Comparison of ENCODE assay signal across 7 cellular contexts in the genomic region with DNA sequence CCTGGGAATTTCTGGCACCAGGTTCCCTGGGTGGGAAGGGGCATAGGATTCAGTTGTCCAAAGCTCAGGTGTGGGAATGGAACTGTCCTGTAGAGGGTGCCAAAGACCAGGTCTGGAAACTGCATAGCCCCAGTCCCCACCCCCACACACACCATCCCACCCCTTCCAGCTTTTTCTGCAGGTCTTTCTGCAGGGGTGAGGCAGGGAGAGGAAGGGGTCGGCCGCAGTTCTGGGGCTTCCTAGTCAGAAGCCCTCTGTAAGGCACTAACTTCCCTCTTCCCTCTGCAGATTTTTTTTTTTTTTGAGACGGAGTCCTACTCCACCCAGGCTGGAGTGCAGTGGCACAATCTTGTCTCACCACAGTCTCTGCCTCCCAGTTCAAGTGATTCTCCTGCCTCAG.
DNase-seq lines count a peak whose midpoint lies in the region; ATAC-seq, FAIRE-seq and TF ChIP-seq lines count a peak whose summit lies in the region.
"Not testable (repeated sequence)": the region's sequence is repeated elsewhere in the genome, so short reads cannot be mapped to it uniquely, and the experiment has no call there.

No MANE protein-coding gene starts in this region.

- not testable (repeated sequence) for H3K79me2 ChIP-seq in HCT116 (ENCODE audit: insufficient read depth, low read length); GM12878 (ENCODE audit: control insufficient read depth, insufficient read depth, low read length)

- H3K36me3 ChIP-seq in HCT116 (ENCODE audit: control insufficient read depth in 1 of 2, insufficient read depth in 2 of 2, low read length in 2 of 2); GM12878 (ENCODE audit: control insufficient read depth in 2 of 2, insufficient read depth in 2 of 2, low read length in 1 of 2); left ventricle myocardium inferior; kidney (ENCODE audit: control insufficient read depth in 1 of 2, insufficient read depth in 2 of 2, low read length in 2 of 2): not testable (repeated sequence)

- not testable (repeated sequence) for H3K4me2 ChIP-seq in HCT116 (ENCODE audit: low read length); GM12878 (ENCODE audit: control insufficient read depth, insufficient read depth)

- not testable (repeated sequence) for H3K9me2 ChIP-seq in HCT116 (ENCODE audit: insufficient read depth)

- TF ChIP-seq RAD21 in HCT116 (IDR thresholded peaks at IDR 0.05; ENCODE audit: low read depth) = peak; percentile 15; the same call in 1 of the 2 replicates
- 0 out of 2 replicates have a peak, but pooled peaks have one; percentile 13 for TF ChIP-seq RAD21 in GM12878 (IDR thresholded peaks at IDR 0.05; ENCODE audit: insufficient read depth, low read depth, low read length)

- POLR2A ChIA-PET in HCT116 (lab: Charles Lee); GM12878 (lab: Charles Lee): not testable (repeated sequence)

- intact Hi-C loops in HCT116 (cut with micrococcal nuclease); GM12878 (cut with micrococcal nuclease; ENCODE audit: unreplicated experiment); left ventricle myocardium inferior (cut with micrococcal nuclease); kidney (cut with DNase I): not testable (repeated sequence)

- H3K27me3 ChIP-seq in HCT116 (ENCODE audit: insufficient read depth, low read length); GM12878 (replicated peaks in 1 of 2; ENCODE audit: control insufficient read depth in 2 of 2, insufficient read depth in 2 of 2, low read length in 1 of 2); left ventricle myocardium inferior (ENCODE audit: low read depth): not testable (repeated sequence)

- in situ Hi-C loops in GM12878 (cut with MboI) = not testable (repeated sequence)

- ATAC-seq in HCT116, GM12878: not testable (repeated sequence)

- H4K20me1 ChIP-seq in HCT116 (ENCODE audit: insufficient read depth); GM12878 (ENCODE audit: control insufficient read depth, insufficient read depth): not testable (repeated sequence)

- H3K27me3 Mint-ChIP-seq in activated T-cell treated with anti-CD3 and anti-CD28 coated beads, Interleukin-2, amount 50 U/mL, for 24 hours = not testable (repeated sequence)

- H3K9ac ChIP-seq in HCT116 (ENCODE audit: low read length); GM12878 (ENCODE audit: control insufficient read depth, insufficient read depth, low read length); kidney (ENCODE audit: low read length in 2 of 2): not testable (repeated sequence)

- not testable (repeated sequence) for H3K36me3 Mint-ChIP-seq in activated T-cell treated with anti-CD3 and anti-CD28 coated beads, Interleukin-2, amount 50 U/mL, for 24 hours (ENCODE audit: low read depth)

- not testable (repeated sequence) for H3K4me1 ChIP-seq in HCT116 (ENCODE audit: control insufficient read depth in 1 of 2, insufficient read depth in 2 of 2, low read length in 2 of 2); GM12878 (ENCODE audit: control insufficient read depth, insufficient read depth, low read length); left ventricle myocardium inferior; kidney (ENCODE audit: control insufficient read depth in 1 of 2, insufficient read depth in 1 of 2, low read depth in 1 of 2, low read length in 2 of 2)

- not testable (repeated sequence) for BruUV-seq in HCT116 (replicated peaks; lab: Mats Ljungman, UMichigan); GM12878 (replicated peaks; lab: Mats Ljungman, UMichigan)

- RAD21 ChIA-PET in HCT116 (lab: Charles Lee; ENCODE audit: low non-redundant PET in 1 of 2, low total read pairs in 2 of 2, uncharacterized antibody in 2 of 2, unreplicated experiment in 2 of 2); GM12878 (lab: Charles Lee; ENCODE audit: unreplicated experiment): not testable (repeated sequence)

- FAIRE-seq in GM12878 (lab: Jason Lieb, UNC); kidney (lab: Jason Lieb, UNC): not testable (repeated sequence)

- CTCF ChIA-PET in HCT116 (lab: Charles Lee); GM12878 (lab: Yijun Ruan, JAX): not testable (repeated sequence)

- not testable (repeated sequence) for H3K27ac Mint-ChIP-seq in activated T-cell treated with anti-CD3 and anti-CD28 coated beads, Interleukin-2, amount 50 U/mL, for 24 hours

- TF ChIP-seq CTCF in HCT116 (IDR thresholded peaks at IDR 0.05 in 2 of 3, conservative IDR thresholded peaks at IDR 0.05 in 1 of 3; ENCODE audit: borderline replicate concordance in 1 of 3, insufficient read depth in 1 of 3, low read depth in 2 of 3, low read length in 2 of 3); GM12878 (IDR thresholded peaks at IDR 0.05 in 2 of 3, conservative IDR thresholded peaks at IDR 0.05 in 1 of 3; ENCODE audit: control insufficient read depth in 2 of 3, extremely low read depth in 1 of 3, insufficient read depth in 1 of 3, low read depth in 3 of 3, low read length in 3 of 3); left ventricle myocardium inferior (IDR thresholded peaks at IDR 0.05; ENCODE audit: borderline replicate concordance); kidney (IDR thresholded peaks at IDR 0.05; ENCODE audit: borderline replicate concordance, extremely low read depth, insufficient read depth): not testable (repeated sequence)
- peak; percentile 14; the same call in 1 of the 2 replicates for TF ChIP-seq CTCF in VCaP (conservative IDR thresholded peaks at IDR 0.05)

- not testable (repeated sequence) for H3K9me3 ChIP-seq in HCT116 (ENCODE audit: control insufficient read depth in 1 of 2, insufficient read depth in 1 of 2, low read depth in 1 of 2, low read length in 2 of 2); GM12878 (replicated peaks; ENCODE audit: control insufficient read depth, insufficient read depth, low read length); left ventricle myocardium inferior (replicated peaks); kidney (ENCODE audit: control insufficient read depth in 1 of 2, low read length in 2 of 2)

- H3K27ac ChIP-seq in HCT116 (ENCODE audit: low read depth, low read length); VCaP; GM12878 (ENCODE audit: control insufficient read depth, insufficient read depth); kidney (ENCODE audit: low read depth in 2 of 2, low read length in 2 of 2): not testable (repeated sequence)
- peak overlapping the region; percentile 58 for H3K27ac ChIP-seq in left ventricle myocardium inferior (replicated peaks)

- WGBS in GM12878 (ENCODE audit: insufficient coverage, insufficient replicate concordance, low lambda C conversion rate, missing lambda C conversion rate) = 0% methylated on average over 2 of the region's 3 CpGs

- peaks cover 11% of the 10 kb centered on the region for H3K4me1 Mint-ChIP-seq in activated T-cell treated with anti-CD3 and anti-CD28 coated beads, Interleukin-2, amount 50 U/mL, for 24 hours (ENCODE audit: low read depth)

- SMC1A ChIA-PET in GM12878 (lab: Charles Lee; ENCODE audit: uncharacterized antibody, unreplicated experiment) = not testable (repeated sequence)

- not testable (repeated sequence) for DNase-seq in HCT116 (ENCODE audit: low read depth, low spot score); GM12878 (ENCODE audit: low read depth, low spot score); left ventricle myocardium inferior
- peak; percentile 38 for DNase-seq in activated T-cell treated with anti-CD3 and anti-CD28 coated beads, Interleukin-2, amount 50 U/mL, for 24 hours
- peak; percentile 31 for DNase-seq in kidney
- peak; percentile 20 for DNase-seq in stimulated activated CD8-positive, alpha-beta memory T cell treated with anti-CD3 and anti-CD28 coated beads, Interleukin-4, amount 100 ng/mL, for 48 hours

- not testable (repeated sequence) for TF ChIP-seq POLR2A in HCT116 (IDR thresholded peaks at IDR 0.05; ENCODE audit: borderline replicate concordance, extremely low read depth, insufficient read depth, insufficient read length); GM12878 (IDR thresholded peaks at IDR 0.05; ENCODE audit: low read depth, low read length)

- H2AFZ ChIP-seq in HCT116 (ENCODE audit: low read depth, low read length, poor library complexity, severe bottlenecking); GM12878 (ENCODE audit: control insufficient read depth, low read depth, low read length): not testable (repeated sequence)

- not testable (repeated sequence) for H3K4me3 ChIP-seq in HCT116 (replicated peaks in 1 of 2; ENCODE audit: low read depth in 1 of 2, low read length in 2 of 2); GM12878; left ventricle myocardium inferior; kidney (ENCODE audit: low read length in 2 of 2)

- not testable (repeated sequence) for H3K9me3 Mint-ChIP-seq in activated T-cell treated with anti-CD3 and anti-CD28 coated beads, Interleukin-2, amount 50 U/mL, for 24 hours

- not testable (repeated sequence) for TF ChIP-seq EP300 in GM12878 (IDR thresholded peaks at IDR 0.05; ENCODE audit: borderline replicate concordance in 1 of 2, control insufficient read depth in 1 of 2, low read depth in 2 of 2, low read length in 2 of 2)

- not testable (repeated sequence) for H3K4me3 Mint-ChIP-seq in activated T-cell treated with anti-CD3 and anti-CD28 coated beads, Interleukin-2, amount 50 U/mL, for 24 hours
